Comparison of ENCODE assay signal across 21 cellular contexts in the genomic region with DNA sequence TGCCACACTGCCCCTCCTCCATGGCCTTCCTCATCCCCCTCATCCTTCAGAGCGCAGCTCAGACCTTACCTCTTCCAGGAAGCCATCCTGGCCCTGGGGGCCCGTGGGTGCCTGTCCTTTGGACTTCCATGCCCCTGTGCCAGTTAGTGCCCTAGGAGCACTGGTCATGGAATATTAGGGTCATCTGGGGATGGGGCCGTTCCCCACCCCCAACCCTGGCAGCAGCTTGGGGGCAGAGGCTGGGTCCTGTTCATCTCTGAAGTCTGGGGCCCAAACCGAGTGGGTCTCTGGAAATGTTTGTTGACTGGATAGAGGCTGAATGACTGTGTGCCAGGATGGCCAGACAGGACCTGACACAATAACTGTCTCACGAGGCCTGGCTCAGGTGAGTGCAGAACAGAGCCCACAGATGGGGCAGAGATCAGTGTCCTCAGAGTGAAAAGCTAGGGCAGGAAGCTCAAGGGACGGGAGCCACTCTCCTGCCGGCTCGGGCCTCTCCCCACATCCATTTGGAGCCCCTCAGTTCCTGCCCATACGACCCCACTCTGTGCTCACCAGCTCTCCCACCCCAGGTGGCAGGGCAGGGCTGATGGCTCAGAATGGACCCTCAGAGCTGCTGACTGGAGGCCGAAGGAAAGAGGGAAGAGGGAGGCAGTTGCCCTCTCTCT.
A peak's percentile ranks its signal among the peaks of the same experiment; 100 is the strongest.
DNase-seq lines count a peak whose midpoint lies in the region; ATAC-seq and TF ChIP-seq lines count a peak whose summit lies in the region.
"Had no signal": no experiment of that assay in that cellular context is flagged by ENCODE, and none has a peak within 500 bp of the region (broad histone marks: within the 10 kb centered on the region; RNA-seq: fewer than 3 reads in every experiment).

No MANE protein-coding gene starts in this region.

- H3K36me3 Mint-ChIP-seq in neural progenitor cell, result peaks cover 2% of the 10 kb centered on the region
- H3K36me3 Mint-ChIP-seq: CD8-positive, alpha-beta memory T cell; immature natural killer cell had no signal

- H3K27me3 Mint-ChIP-seq in neural progenitor cell (ENCODE audit: insufficient read depth, low read depth), result peaks cover 14% of the 10 kb centered on the region
- H3K27me3 Mint-ChIP-seq: activated CD8-positive, alpha-beta T cell treated with anti-CD3 and anti-CD28 coated beads for 36 hours; CD8-positive, alpha-beta memory T cell had no signal

- no peaks in the 10 kb centered on the region for H3F3A ChIP-seq in neural progenitor cell (ENCODE audit: low read depth)

- H3K36me3 ChIP-seq in RWPE2 (ENCODE audit: low read depth) (no peaks in the 10 kb centered on the region), neural progenitor cell (no peaks in the 10 kb centered on the region)
- H3K36me3 ChIP-seq: heart left ventricle had no signal

- TF ChIP-seq CTCF in RWPE2 (IDR thresholded peaks at IDR 0.05; ENCODE audit: poor library complexity, severe bottlenecking) (no peak), RWPE1 (conservative IDR thresholded peaks at IDR 0.05; ENCODE audit: low read depth) (no peak), neural progenitor cell (IDR thresholded peaks at IDR 0.05) (no peak)

- ATAC-seq in GM18511 (IDR thresholded peaks at IDR 0.05; ENCODE audit: unreplicated experiment) (peak; percentile 4), HG02870 (IDR thresholded peaks at IDR 0.05; ENCODE audit: unreplicated experiment) (peak; percentile 4), RWPE2 (ENCODE audit: low read depth) (no peak)
- ATAC-seq: activated CD8-positive, alpha-beta T cell treated with anti-CD3 and anti-CD28 coated beads for 36 hours; left ventricle myocardium superior had no signal

- POLR2A ChIA-PET in RWPE1 (lab: Yijun Ruan, JAX; ENCODE audit: low non-redundant PET), result no interaction called here

- no peak overlapping the region for H3K4me3 ChIP-seq in RWPE2 (ENCODE audit: severe bottlenecking)
- H3K4me3 ChIP-seq in neural progenitor cell, result no peak overlapping the region
- H3K4me3 ChIP-seq: heart left ventricle, SK-N-MC had no signal

- H3K4me1 ChIP-seq in RWPE2 (ENCODE audit: insufficient read depth, poor library complexity, severe bottlenecking) (no peaks in the 10 kb centered on the region), neural progenitor cell (peaks cover 9% of the 10 kb centered on the region)

- H3K27ac ChIP-seq in RWPE2 (ENCODE audit: poor library complexity, severe bottlenecking) (no peak overlapping the region), RWPE1 (no peak overlapping the region), neural progenitor cell (no peak overlapping the region)
- H3K27ac ChIP-seq: heart left ventricle, neutrophil, SK-N-MC had no signal

- H3K4me2 ChIP-seq in neural progenitor cell, result no peak overlapping the region

- CTCF ChIA-PET in RWPE1 (lab: Yijun Ruan, JAX), result interaction anchor here (0.6 to 0.7 kb wide), 3 partner anchors 95 to 559 kb away, joined by 3 to 4 read pairs (median 3); no protein-coding TSS in a partner anchor

- H3K27me3 ChIP-seq in RWPE2 (ENCODE audit: insufficient read depth, poor library complexity, severe bottlenecking), result peaks cover 17% of the 10 kb centered on the region
- H3K27me3 ChIP-seq in neural progenitor cell, result no peaks in the 10 kb centered on the region
- H3K27me3 ChIP-seq: neutrophil had no signal

- no peak overlapping the region for H3K9ac ChIP-seq in neural progenitor cell

- H3K9me3 Mint-ChIP-seq in neural progenitor cell, result no peaks in the 10 kb centered on the region
- H3K9me3 Mint-ChIP-seq: activated CD8-positive, alpha-beta T cell treated with anti-CD3 and anti-CD28 coated beads for 36 hours; CD8-positive, alpha-beta memory T cell; immature natural killer cell; T-helper 2 cell treated with Interferon-gamma antibody and Interleukin-4, amounts not matched to agents 5 μg/mL and 100 μg/mL, for 36 hours had no signal

- H3K4me1 Mint-ChIP-seq in neural progenitor cell, result peaks cover 17% of the 10 kb centered on the region
- H3K4me1 Mint-ChIP-seq: CD8-positive, alpha-beta memory T cell; immature natural killer cell had no signal

- H3K4me3 Mint-ChIP-seq in neural progenitor cell, result no peak overlapping the region
- H3K4me3 Mint-ChIP-seq: activated CD8-positive, alpha-beta T cell treated with anti-CD3 and anti-CD28 coated beads for 36 hours; CD8-positive, alpha-beta memory T cell; immature natural killer cell; T-helper 2 cell treated with Interferon-gamma antibody and Interleukin-4, amounts not matched to agents 5 μg/mL and 100 μg/mL, for 36 hours had no signal

- DNase-seq in RWPE2 (ENCODE audit: low spot score) (peak; percentile 56), posterior vena cava (ENCODE audit: low spot score) (peak; percentile 54), RWPE1 (ENCODE audit: low spot score) (no peak), neural progenitor cell (ENCODE audit: low spot score) (no peak)
- DNase-seq in stimulated activated CD4-positive, alpha-beta T cell treated with anti-CD3 and anti-CD28 coated beads, Interleukin-4, amount 100 ng/mL, for 24 hours, result no peak
- DNase-seq: activated CD8-positive, alpha-beta T cell treated with anti-CD3 and anti-CD28 coated beads for 36 hours; activated T-cell treated with anti-CD3 and anti-CD28 coated beads, Interleukin-2, amount 50 U/mL, for 48 hours; cortex of kidney; DMS79; heart left ventricle; immature natural killer cell; left ventricle myocardium superior; NCI-H1417 treated with DMSO at 0.1 percent for 48 hours; NCI-H748 treated with DMSO at 0.1 percent for 48 hours; stimulated activated CD4-positive, alpha-beta T cell treated with anti-CD3 and anti-CD28 coated beads, Interleukin-12 subunit alpha, Interleukin-12 subunit beta, amount 100 ng/mL, for 4 hours had no signal

- intact Hi-C loops in posterior vena cava (cut with DNase I), result no loop called here

- no peaks in the 10 kb centered on the region for H3K9me3 ChIP-seq in RWPE2 (ENCODE audit: severe bottlenecking)
- no peaks in the 10 kb centered on the region for H3K9me3 ChIP-seq in neural progenitor cell (ENCODE audit: low read depth)
- H3K9me3 ChIP-seq: heart left ventricle, neutrophil had no signal

- no peak overlapping the region for H3K27ac Mint-ChIP-seq in neural progenitor cell
- H3K27ac Mint-ChIP-seq: activated CD8-positive, alpha-beta T cell treated with anti-CD3 and anti-CD28 coated beads for 36 hours; immature natural killer cell; T-helper 2 cell treated with Interferon-gamma antibody and Interleukin-4, amounts not matched to agents 5 μg/mL and 100 μg/mL, for 36 hours had no signal

- no peak overlapping the region for H2AFZ ChIP-seq in neural progenitor cell (replicated peaks)

- H3K79me2 ChIP-seq in neural progenitor cell (ENCODE audit: low read depth), result no peaks in the 10 kb centered on the region

- H4K20me1 ChIP-seq in neural progenitor cell (ENCODE audit: low read depth), result no peaks in the 10 kb centered on the region

Comparison
In these comparisons a context has a peak if more than half of its experiments do, and no peak if none do; other contexts are left out.
1. DNase-seq: peak in RWPE2 (single experiment) and posterior vena cava (single experiment); none in RWPE1 (single experiment), neural progenitor cell (single experiment) and stimulated activated CD4-positive, alpha-beta T cell treated with anti-CD3 and anti-CD28 coated beads, Interleukin-4, amount 100 ng/mL, for 24 hours (single experiment).